19 cellular contexts compared by ENCODE assay signal in the genomic region with DNA sequence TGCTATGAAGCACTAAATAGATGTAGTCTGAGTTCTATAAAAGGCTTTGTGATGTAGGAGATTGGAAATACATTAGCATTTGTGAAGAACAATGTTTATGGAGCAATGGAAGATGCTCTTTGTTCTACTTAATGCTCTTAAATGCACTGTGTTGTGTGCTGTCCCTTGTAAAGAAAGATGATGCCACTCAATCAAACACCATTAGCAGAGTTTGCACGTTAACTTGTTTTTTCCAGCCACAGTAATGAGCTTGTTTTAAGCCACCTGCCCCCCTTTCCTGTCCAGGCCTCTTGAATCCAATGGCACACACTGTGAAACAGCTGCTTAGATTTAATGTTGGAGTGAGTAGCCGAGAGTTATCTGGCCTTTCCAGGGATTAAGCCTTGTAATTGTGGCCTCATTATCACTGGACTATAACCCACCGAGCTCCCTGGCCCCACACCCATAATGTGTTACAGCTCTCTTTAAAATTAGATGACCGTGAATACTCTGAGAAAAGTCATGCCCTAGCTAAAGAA.
DNase-seq lines count a peak whose midpoint lies in the region; TF ChIP-seq lines count a peak whose summit lies in the region.
"Had no signal": no experiment of that assay in that cellular context is flagged by ENCODE, and none has a peak within 500 bp of the region (broad histone marks: within the 10 kb centered on the region; RNA-seq: fewer than 3 reads in every experiment).

No MANE protein-coding gene starts in this region.

- peaks cover 1% of the 10 kb centered on the region for H3K36me3 Mint-ChIP-seq in progenitor cell of endocrine pancreas (ENCODE audit: insufficient read depth)
- H3K36me3 Mint-ChIP-seq: activated naive CD8-positive, alpha-beta T cell; natural killer cell had no signal

- DNase-seq in DMS53 (lab: John Stamatoyannopoulos, UW) (peak; percentile 34), DMS53 treated with DMSO at 0.1 percent for 48 hours (lab: John Stamatoyannopoulos, UW; ENCODE audit: unreplicated experiment) (no peak), NCI-H1930 (lab: John Stamatoyannopoulos, UW) (peak; percentile 67 to 81), NCI-H82 treated with DMSO at 0.1 percent for 48 hours (lab: John Stamatoyannopoulos, UW; ENCODE audit: unreplicated experiment) (peak; percentile 90), progenitor cell of endocrine pancreas (ENCODE audit: low spot score, unreplicated experiment) (no peak), putamen (ENCODE audit: low spot score) (no peak)
- no peak for DNase-seq in activated CD4-positive, alpha-beta T cell treated with anti-CD3 and anti-CD28 coated beads, Interleukin-2, amount 50 U/mL, for 1 hour
- no peak for DNase-seq in activated T-cell treated with anti-CD3 and anti-CD28 coated beads, Interleukin-2, amount 50 U/mL, for 1 hour
- DNase-seq: activated CD4-positive, alpha-beta T cell treated with anti-CD3 and anti-CD28 coated beads, Interleukin-2, amount 50 U/mL, for 48 hours; activated T-cell treated with anti-CD3 and anti-CD28 coated beads, Interleukin-2, amount 50 U/mL, for 48 hours; esophagus squamous epithelium; H7; islet precursor cell; Kasumi-1; natural killer cell; NCI-H446; stimulated activated naive CD8-positive, alpha-beta T cell treated with anti-CD3 and anti-CD28 coated beads, Interleukin-15, amount 100 ng/mL, for 72 hours; SW 1271 had no signal

- no peak for TF ChIP-seq CTCF in progenitor cell of endocrine pancreas (IDR thresholded peaks at IDR 0.05; ENCODE audit: unreplicated experiment)

- H3K27me3 Mint-ChIP-seq in progenitor cell of endocrine pancreas = no peaks in the 10 kb centered on the region
- H3K27me3 Mint-ChIP-seq: activated naive CD8-positive, alpha-beta T cell; stimulated activated naive CD8-positive, alpha-beta T cell treated with anti-CD3 and anti-CD28 coated beads, Interleukin-15, amount 100 ng/mL, for 72 hours had no signal

- peak overlapping the region; percentile 6 for H3K27ac Mint-ChIP-seq in progenitor cell of endocrine pancreas
- H3K27ac Mint-ChIP-seq: activated naive CD8-positive, alpha-beta T cell; natural killer cell had no signal

- peaks cover 4% of the 10 kb centered on the region for H3K9me3 Mint-ChIP-seq in progenitor cell of endocrine pancreas (ENCODE audit: low read depth)
- H3K9me3 Mint-ChIP-seq: stimulated activated naive CD8-positive, alpha-beta T cell treated with anti-CD3 and anti-CD28 coated beads, Interleukin-15, amount 100 ng/mL, for 72 hours had no signal

- H3K4me1 Mint-ChIP-seq in progenitor cell of endocrine pancreas (ENCODE audit: low read depth) = peaks cover 8% of the 10 kb centered on the region
- H3K4me1 Mint-ChIP-seq: natural killer cell; stimulated activated naive CD8-positive, alpha-beta T cell treated with anti-CD3 and anti-CD28 coated beads, Interleukin-15, amount 100 ng/mL, for 72 hours had no signal

- H3K4me3 Mint-ChIP-seq in progenitor cell of endocrine pancreas (ENCODE audit: low read depth) = no peak overlapping the region
- H3K4me3 Mint-ChIP-seq: activated naive CD8-positive, alpha-beta T cell; natural killer cell; stimulated activated naive CD8-positive, alpha-beta T cell treated with anti-CD3 and anti-CD28 coated beads, Interleukin-15, amount 100 ng/mL, for 72 hours had no signal

Comparison
In these comparisons a context has a peak if more than half of its experiments do, and no peak if none do; other contexts are left out.
1. DNase-seq: peak in DMS53 (single experiment), NCI-H1930 (2 of 2) and NCI-H82 treated with DMSO at 0.1 percent for 48 hours (single experiment); none in DMS53 treated with DMSO at 0.1 percent for 48 hours (single experiment), progenitor cell of endocrine pancreas (single experiment), putamen (single experiment), activated CD4-positive, alpha-beta T cell treated with anti-CD3 and anti-CD28 coated beads, Interleukin-2, amount 50 U/mL, for 1 hour (single experiment) and activated T-cell treated with anti-CD3 and anti-CD28 coated beads, Interleukin-2, amount 50 U/mL, for 1 hour (single experiment).